1 cellular context compared by ENCODE assay signal in the genomic region with DNA sequence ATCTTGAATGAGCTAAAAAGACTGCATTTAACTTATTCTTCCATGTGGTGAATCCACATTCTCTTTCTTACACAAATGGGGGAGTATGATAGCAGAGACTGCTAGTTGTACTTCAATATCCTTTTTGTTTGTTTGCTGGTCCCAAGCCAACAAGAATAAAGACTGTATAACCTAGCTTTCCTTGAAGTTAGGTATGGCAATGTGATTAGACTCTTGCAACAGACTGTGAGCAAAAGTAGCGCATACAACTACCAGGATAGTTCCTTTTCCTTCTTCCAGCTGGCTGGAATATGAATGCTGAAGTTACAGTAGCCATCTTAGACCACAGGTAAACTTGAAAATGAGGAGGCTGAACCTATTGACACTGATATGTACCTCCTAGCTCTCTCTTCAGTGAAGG.
TF ChIP-seq lines count a peak whose summit lies in the region.

No MANE protein-coding gene starts in this region.

TF ChIP-seq in K562, 482 proteins besides CTCF, POLR2A, EP300 and RAD21:
- TF ChIP-seq TSC22D4 (tag; IDR thresholded peaks at IDR 0.05), result no peak
- TF ChIP-seq, protein P1, sequence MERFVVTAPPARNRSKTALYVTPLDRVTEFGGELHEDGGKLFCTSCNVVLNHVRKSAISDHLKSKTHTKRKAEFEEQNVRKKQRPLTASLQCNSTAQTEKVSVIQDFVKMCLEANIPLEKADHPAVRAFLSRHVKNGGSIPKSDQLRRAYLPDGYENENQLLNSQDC (CRISPR knock-in tag; IDR thresholded peaks at IDR 0.05), result no peak
- TF ChIP-seq IFI16 (CRISPR knock-in tag; IDR thresholded peaks at IDR 0.05), result no peak
- no peak for TF ChIP-seq RBM22 (IDR thresholded peaks at IDR 0.05; ENCODE audit: low read depth, low read length, poor library complexity, severe bottlenecking)
- TF ChIP-seq DMBX1 (CRISPR knock-in tag; IDR thresholded peaks at IDR 0.05; ENCODE audit: borderline replicate concordance), result no peak
- TF ChIP-seq KHSRP (IDR thresholded peaks at IDR 0.05), result no peak
